ENCODE assay signal across 8 cellular contexts in the genomic region with DNA sequence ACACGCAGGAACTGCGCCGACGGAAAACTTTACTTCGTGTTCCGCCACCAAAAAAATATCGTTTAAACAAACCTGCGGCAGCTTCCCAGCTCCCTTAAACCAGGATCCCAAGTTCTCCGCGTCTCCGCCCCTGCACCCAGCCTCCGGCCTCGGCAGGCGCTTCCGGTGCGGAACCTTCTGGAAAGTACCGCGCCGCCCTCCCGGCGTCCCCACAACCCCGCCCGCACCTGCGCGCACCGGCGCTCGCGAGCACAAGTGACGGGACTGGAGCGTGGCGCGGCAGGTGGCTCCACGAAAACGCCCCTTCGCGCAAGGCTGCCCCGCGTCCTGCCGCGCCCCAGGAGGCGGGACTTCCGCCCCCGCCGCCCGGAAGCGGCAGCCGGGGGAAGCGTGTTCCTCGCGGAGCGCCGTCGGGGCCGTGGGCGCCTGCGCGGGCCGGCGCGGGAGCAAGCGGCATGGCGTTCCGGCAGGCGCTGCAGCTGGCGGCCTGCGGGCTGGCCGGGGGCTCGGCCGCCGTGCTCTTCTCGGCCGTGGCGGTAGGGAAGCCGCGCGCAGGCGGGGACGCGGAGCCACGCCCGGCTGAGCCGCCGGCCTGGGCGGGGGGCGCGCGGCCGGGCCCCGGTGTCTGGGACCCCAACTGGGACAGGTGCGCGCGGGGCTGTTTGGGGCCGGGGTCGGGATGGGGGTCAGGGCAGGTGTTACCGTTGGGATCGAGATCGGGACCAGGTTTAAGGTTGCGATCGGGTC. TPM values are rescaled to one million over a fixed set of nuclear protein-coding genes. Genes with fewer than 3 reads are reported as not detected.
A peak's percentile ranks its signal among the peaks of the same experiment; 100 is the strongest.
DNase-seq lines count a peak whose midpoint lies in the region; ATAC-seq and TF ChIP-seq lines count a peak whose summit lies in the region.

A gene (plus strand): TSS at position 421 of the 747 bp plus-strand sequence. CDS start 35 bp downstream, at position 456.

- H3K4me1 Mint-ChIP-seq in T-helper 2 cell treated with Interferon-gamma antibody and Interleukin-4, amounts not matched to agents 5 μg/mL and 100 μg/mL, for 36 hours (ENCODE audit: low read depth): peaks cover 18% of the 10 kb centered on the region

- ATAC-seq in GM18508 (IDR thresholded peaks at IDR 0.05; ENCODE audit: insufficient read depth, unreplicated experiment): peak; percentile 46
- peak; percentile 90 for ATAC-seq in HG02970 (IDR thresholded peaks at IDR 0.05; ENCODE audit: low FRiP score, unreplicated experiment)

- peak; percentile 81 to 86 for DNase-seq in NCI-H1930 (lab: John Stamatoyannopoulos, UW)
- peak; percentile 91 for DNase-seq in T-helper 2 cell treated with Interferon-gamma antibody and Interleukin-4, amounts not matched to agents 5 μg/mL and 100 μg/mL, for 36 hours (ENCODE audit: low spot score)
- DNase-seq in ascending aorta (ENCODE audit: low spot score in 2 of 2): peak; percentile 30 to 87
- peak; percentile 96 for DNase-seq in hepatic stellate cell (ENCODE audit: low spot score)
- DNase-seq in retina: peak; percentile 91
- DNase-seq in amniotic stem cell (lab: John Stamatoyannopoulos, UW): no peak

- peaks cover 0 to 14% of the 10 kb centered on the region in 2 donors for H3K4me1 ChIP-seq in ascending aorta

- peaks cover 0 to 10% of the 10 kb centered on the region in 2 donors for H3K36me3 ChIP-seq in ascending aorta

- peak within 1 kb of the TSS; percentile 58 to 79 for H3K27ac ChIP-seq in ascending aorta

- no peaks in the 10 kb centered on the region for H3K9me3 ChIP-seq in ascending aorta

- peaks cover 14% of the 10 kb centered on the region for H3K36me3 Mint-ChIP-seq in T-helper 2 cell treated with Interferon-gamma antibody and Interleukin-4, amounts not matched to agents 5 μg/mL and 100 μg/mL, for 36 hours (ENCODE audit: low read depth)

- intact Hi-C loops in ascending aorta (cut with DNase I): loop anchor here (1.0 to 2.0 kb wide), 4 partner anchors 23 to 566 kb away; a partner anchor contains a TSS

- H3K9me3 Mint-ChIP-seq in T-helper 2 cell treated with Interferon-gamma antibody and Interleukin-4, amounts not matched to agents 5 μg/mL and 100 μg/mL, for 36 hours: no peaks in the 10 kb centered on the region

- H3K27me3 Mint-ChIP-seq in T-helper 2 cell treated with Interferon-gamma antibody and Interleukin-4, amounts not matched to agents 5 μg/mL and 100 μg/mL, for 36 hours (ENCODE audit: low read depth): no peaks in the 10 kb centered on the region

- no peak for TF ChIP-seq CTCF in ascending aorta (IDR thresholded peaks at IDR 0.05)

- peak within 1 kb of the TSS; percentile 95 for H3K4me3 Mint-ChIP-seq in T-helper 2 cell treated with Interferon-gamma antibody and Interleukin-4, amounts not matched to agents 5 μg/mL and 100 μg/mL, for 36 hours

- H3K4me3 ChIP-seq in ascending aorta: peak within 1 kb of the TSS; percentile 83 to 90

- H3K27ac Mint-ChIP-seq in T-helper 2 cell treated with Interferon-gamma antibody and Interleukin-4, amounts not matched to agents 5 μg/mL and 100 μg/mL, for 36 hours: peak within 1 kb of the TSS; percentile 88

- H3K27me3 ChIP-seq in ascending aorta: no peaks in the 10 kb centered on the region

RNA-seq across cellular contexts. Expression of the gene that starts here (rescaled TPM):
- 41.2 TPM for total RNA-seq in ascending aorta
